11 cellular contexts compared by ENCODE assay signal in the genomic region with DNA sequence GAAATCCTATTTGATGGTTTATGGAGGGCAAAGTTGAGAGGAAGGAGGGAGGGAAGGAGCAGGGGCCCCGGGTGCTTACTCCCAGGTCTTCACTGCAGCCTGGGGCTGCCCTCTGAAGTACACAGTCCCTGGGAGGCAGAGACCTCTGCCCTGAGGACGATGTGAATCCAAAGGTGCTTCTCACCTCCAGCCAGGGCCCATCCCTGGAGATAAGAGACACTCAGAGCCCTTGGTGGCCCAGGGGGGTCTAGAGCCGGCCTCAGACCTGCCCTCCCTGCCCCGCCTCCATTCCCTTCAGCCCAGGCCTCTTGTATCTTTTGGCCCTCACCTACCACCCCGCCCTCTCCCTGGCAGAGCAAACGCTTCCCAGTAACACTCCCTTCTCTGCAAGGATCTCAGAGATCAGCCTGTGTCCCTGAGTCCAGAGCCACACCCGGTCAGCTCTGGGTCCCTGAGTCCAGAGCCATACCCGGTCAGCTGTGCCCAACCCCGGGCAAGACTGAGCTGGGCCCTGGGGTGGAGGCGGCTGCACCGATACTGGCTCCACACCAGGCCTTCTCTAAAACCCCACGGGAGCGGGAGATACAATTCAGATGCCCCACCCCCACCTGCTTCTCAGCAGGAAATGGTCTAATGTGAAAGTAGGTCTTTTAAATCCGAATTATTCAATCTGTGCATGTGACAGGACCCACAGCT. TPM values are rescaled to one million over a fixed set of nuclear protein-coding genes. Genes with fewer than 3 reads are reported as not detected.
DNase-seq lines count a peak whose midpoint lies in the region; ATAC-seq, FAIRE-seq and TF ChIP-seq lines count a peak whose summit lies in the region.
"Had no signal": no experiment of that assay in that cellular context is flagged by ENCODE, and none has a peak within 500 bp of the region (broad histone marks: within the 10 kb centered on the region; RNA-seq: fewer than 3 reads in every experiment).

No MANE protein-coding gene starts in this region.

- H3K9me2 ChIP-seq in OCI-LY7 (ENCODE audit: insufficient read depth, low read length): no peaks in the 10 kb centered on the region

- CTCF ChIA-PET in OCI-LY7 (lab: Charles Lee; ENCODE audit: unreplicated experiment): interaction anchor here (2.0 kb wide), 1 partner anchor 12 kb away, joined by 8 read pairs; no protein-coding TSS in a partner anchor

- H3K36me3 ChIP-seq in OCI-LY7 (ENCODE audit: insufficient read depth, low read length) (peaks cover 5% of the 10 kb centered on the region), left ventricle myocardium inferior (no peaks in the 10 kb centered on the region), small intestine (ENCODE audit: control insufficient read depth in 2 of 2, insufficient read depth in 2 of 2, low read length in 2 of 2) (no peaks in the 10 kb centered on the region), tibial artery (no peaks in the 10 kb centered on the region)

- H3K4me2 ChIP-seq in OCI-LY7 (ENCODE audit: low read length): peak overlapping the region; percentile 98

- H3K4me3 ChIP-seq in OCI-LY7 (ENCODE audit: low read depth, low read length, poor library complexity, severe bottlenecking) (peak overlapping the region; percentile 55), left ventricle myocardium inferior (peak overlapping the region; percentile 37), small intestine (ENCODE audit: low read depth in 1 of 2, low read length in 2 of 2) (no peak overlapping the region), tibial artery (no peak overlapping the region)

- no peak for FAIRE-seq in small intestine (lab: Jason Lieb, UNC)
- FAIRE-seq: A204.1 had no signal

- no TSS peak for BruUV-seq in OCI-LY7 (replicated peaks; lab: Mats Ljungman, UMichigan)

- POLR2A ChIA-PET in OCI-LY7 (lab: Charles Lee): interaction anchor here (1.2 to 1.4 kb wide), 2 partner anchors 14 to 115 kb away, joined by 4 to 8 read pairs; no protein-coding TSS in a partner anchor

- DNase-seq in DMS53 (lab: John Stamatoyannopoulos, UW) (peak; percentile 60), DMS53 treated with DMSO at 0.1 percent for 48 hours (lab: John Stamatoyannopoulos, UW; ENCODE audit: unreplicated experiment) (no peak), OCI-LY7 (ENCODE audit: low spot score) (peak; percentile 80), left ventricle myocardium inferior (peak; percentile 56), small intestine (peak; percentile 98), tibial artery (no peak), NCI-H1417 treated with DMSO at 0.1 percent for 48 hours (lab: John Stamatoyannopoulos, UW) (no peak)
- DNase-seq: activated naive CD4-positive, alpha-beta T cell treated with anti-CD3 and anti-CD28 coated beads for 36 hours had no signal

- ATAC-seq in HG03175 (IDR thresholded peaks at IDR 0.05; ENCODE audit: unreplicated experiment): no peak

- WGBS in small intestine, 3 donors: 5 to 23% (median 23%) methylated on average over 14 of the region's 14 CpGs

- TF ChIP-seq CTCF in OCI-LY7 (conservative IDR thresholded peaks at IDR 0.05; ENCODE audit: low read length) (no peak), left ventricle myocardium inferior (IDR thresholded peaks at IDR 0.05; ENCODE audit: borderline replicate concordance) (no peak), tibial artery (IDR thresholded peaks at IDR 0.05) (no peak)

- peaks cover under 1% of the 10 kb centered on the region; the same call in 1 of the 2 replicates for H4K20me1 ChIP-seq in OCI-LY7 (ENCODE audit: insufficient read depth, low read length)

- H3K9me3 ChIP-seq in OCI-LY7 (ENCODE audit: low read length) (no peaks in the 10 kb centered on the region), left ventricle myocardium inferior (replicated peaks) (no peaks in the 10 kb centered on the region), small intestine (ENCODE audit: control insufficient read depth, low read depth) (no peaks in the 10 kb centered on the region), tibial artery (no peaks in the 10 kb centered on the region)

- intact Hi-C loops in OCI-LY7 (cut with micrococcal nuclease; ENCODE audit: unreplicated experiment): loop anchor here (2.0 kb wide), 1 partner anchor 116 kb away; a partner anchor contains a TSS
- intact Hi-C loops in left ventricle myocardium inferior (cut with micrococcal nuclease): no loop called here
- intact Hi-C loops in tibial artery (cut with DNase I; ENCODE audit: low total_unique reads): loop anchor here (10.0 kb wide), 1 partner anchor 110 kb away; no protein-coding TSS in a partner anchor

- H3K27me3 ChIP-seq in left ventricle myocardium inferior (ENCODE audit: low read depth) (no peaks in the 10 kb centered on the region), small intestine (ENCODE audit: control insufficient read depth in 2 of 2, insufficient read depth in 2 of 2, low read length in 2 of 2) (peaks cover 0 to 2% of the 10 kb centered on the region in 2 donors), tibial artery (peaks cover 0 to 17% of the 10 kb centered on the region in 2 donors)

- peaks cover 76% of the 10 kb centered on the region for H3K4me1 ChIP-seq in OCI-LY7 (ENCODE audit: insufficient read depth, low read length, poor library complexity, severe bottlenecking)
- H3K4me1 ChIP-seq in left ventricle myocardium inferior: peaks cover 48% of the 10 kb centered on the region
- peaks cover 6 to 8% of the 10 kb centered on the region in 2 donors for H3K4me1 ChIP-seq in small intestine (ENCODE audit: control insufficient read depth in 2 of 2, insufficient read depth in 1 of 2, low read depth in 1 of 2, low read length in 1 of 2)
- H3K4me1 ChIP-seq in tibial artery: peaks cover 0 to 32% (median 27%) of the 10 kb centered on the region in 4 donors

- H3K79me2 ChIP-seq in OCI-LY7 (ENCODE audit: insufficient read depth, low read depth, low read length): peaks cover 32% of the 10 kb centered on the region

- H3K27ac ChIP-seq in OCI-LY7 (ENCODE audit: low read depth, low read length, poor library complexity, severe bottlenecking): peak overlapping the region; percentile 81
- H3K27ac ChIP-seq in left ventricle myocardium inferior (replicated peaks): peak overlapping the region; percentile 70
- peak overlapping the region; percentile 94 to 99 for H3K27ac ChIP-seq in small intestine (ENCODE audit: low read depth in 1 of 2, low read length in 1 of 2)
- H3K27ac ChIP-seq in tibial artery: no peak overlapping the region

- H2AFZ ChIP-seq in OCI-LY7 (ENCODE audit: low read length): peak overlapping the region; percentile 26; the same call in 1 of the 2 replicates

RNA-seq across cellular contexts. Expression of a gene that starts 3.6 kb away (rescaled TPM):
- total RNA-seq in OCI-LY7 (2014; rRNA removed; shearing (Covaris generic)): 86.9 and 101 TPM in 2 replicates
- 502 and 563 TPM in 2 replicates for total RNA-seq in OCI-LY7 (2022)
- 158 TPM for total RNA-seq in left ventricle myocardium inferior
- 100 to 1,000 TPM; 169 to 214 (median 175) TPM for polyA plus RNA-seq in small intestine

RNA-seq across cellular contexts. Expression of a gene that starts 20.6 kb away (rescaled TPM):
- total RNA-seq in OCI-LY7 (2014; rRNA removed; shearing (Covaris generic)): 0.54 and 0.88 TPM in 2 replicates
- 2.4 and 5.1 TPM in 2 replicates for total RNA-seq in OCI-LY7 (2022)
- total RNA-seq in left ventricle myocardium inferior: not detected
- under 1 TPM in 1 of 3 donors, not detected in 2; 0.18 TPM for polyA plus RNA-seq in small intestine

RNA-seq across cellular contexts. Expression of a gene that starts 24.6 kb away (rescaled TPM):
- 0.46 and 1.7 TPM in 2 replicates for total RNA-seq in OCI-LY7 (2014; rRNA removed; shearing (Covaris generic))
- total RNA-seq in OCI-LY7 (2022): 2.5 and 2.7 TPM in 2 replicates
- 0.47 TPM for total RNA-seq in left ventricle myocardium inferior
- 1 to 10 TPM; 4.1 to 6.3 (median 4.6) TPM for polyA plus RNA-seq in small intestine
- total RNA-seq: T-helper 2 cell treated with Interferon-gamma antibody and Interleukin-4, amounts not matched to agents 100 ng/mL and 5 ng/mL, for 36 hours had no signal

Comparison
In these comparisons a context has a peak if more than half of its experiments do, and no peak if none do; other contexts are left out.
1. DNase-seq: peak in DMS53 (single experiment), OCI-LY7 (single experiment), left ventricle myocardium inferior (single experiment) and small intestine (single experiment); none in DMS53 treated with DMSO at 0.1 percent for 48 hours (single experiment), tibial artery (0 of 2) and NCI-H1417 treated with DMSO at 0.1 percent for 48 hours (single experiment).
2. H3K27ac ChIP-seq: peak in OCI-LY7 (single experiment), left ventricle myocardium inferior (single experiment) and small intestine (2 of 2); none in tibial artery (0 of 2).
3. H3K4me3 ChIP-seq: peak in OCI-LY7 (single experiment) and left ventricle myocardium inferior (single experiment); none in small intestine (0 of 2) and tibial artery (0 of 2).